8 cellular contexts compared by ENCODE assay signal in genomic region chr3:184335661-184336483, GRCh38. TPM values are rescaled to one million over a fixed set of nuclear protein-coding genes. Genes with fewer than 3 reads are reported as not detected.
DNase-seq lines count a peak whose midpoint lies in the region; ATAC-seq lines count a peak whose summit lies in the region.

No MANE protein-coding gene starts in this region.

- peak overlapping the region; percentile 87 for H3K27ac ChIP-seq in temporal lobe (ENCODE audit: low read depth, low read length)

- H3K27ac Mint-ChIP-seq in activated naive CD4-positive, alpha-beta T cell treated with anti-CD3 and anti-CD28 coated beads, Interleukin-2, amount 10 ng/mL, durations not matched to agents 7 days and 5 days = peak overlapping the region; percentile 89

- peak; percentile 71 for ATAC-seq in GM21526 (IDR thresholded peaks at IDR 0.05; ENCODE audit: low FRiP score, unreplicated experiment)

- peaks cover 42% of the 10 kb centered on the region for H3K4me1 Mint-ChIP-seq in activated naive CD4-positive, alpha-beta T cell treated with anti-CD3 and anti-CD28 coated beads, Interleukin-2, amount 10 ng/mL, durations not matched to agents 7 days and 5 days

- no peaks in the 10 kb centered on the region for H3K9me3 Mint-ChIP-seq in activated naive CD4-positive, alpha-beta T cell treated with anti-CD3 and anti-CD28 coated beads, Interleukin-2, amount 10 ng/mL, durations not matched to agents 7 days and 5 days

- CTCF ChIA-PET in activated naive CD4-positive, alpha-beta T cell treated with anti-CD3 and anti-CD28 coated beads, Interleukin-2, amount 10 ng/mL, durations not matched to agents 7 days and 5 days (lab: Charles Lee) = no interaction called here

- H3K4me3 Mint-ChIP-seq in activated naive CD4-positive, alpha-beta T cell treated with anti-CD3 and anti-CD28 coated beads, Interleukin-2, amount 10 ng/mL, durations not matched to agents 7 days and 5 days = peak overlapping the region; percentile 83

- peaks cover 10% of the 10 kb centered on the region for H3K27me3 Mint-ChIP-seq in activated naive CD4-positive, alpha-beta T cell treated with anti-CD3 and anti-CD28 coated beads, Interleukin-2, amount 10 ng/mL, durations not matched to agents 7 days and 5 days

- H3K36me3 Mint-ChIP-seq in activated naive CD4-positive, alpha-beta T cell treated with anti-CD3 and anti-CD28 coated beads, Interleukin-2, amount 10 ng/mL, durations not matched to agents 7 days and 5 days = peaks cover 32% of the 10 kb centered on the region

- DNase-seq in D341Med (ENCODE audit: low spot score) (peak; percentile 94), LHCN-M2 (ENCODE audit: low read depth) (peak; percentile 59), SK-N-DZ (ENCODE audit: low spot score) (peak; percentile 83), glomerular visceral epithelial cell (ENCODE audit: extremely low spot score) (peak; percentile 67), occipital lobe (lab: John Stamatoyannopoulos, UW) (peak; percentile 79)
- DNase-seq in activated naive CD4-positive, alpha-beta T cell treated with anti-CD3 and anti-CD28 coated beads, Interleukin-2, amount 10 ng/mL, durations not matched to agents 7 days and 5 days = peak; percentile 90

RNA-seq across cellular contexts. Expression of gene FAM131A, which starts 1.5 kb away (rescaled TPM):
- total RNA-seq in LHCN-M2 (2014; rRNA removed) (7.1 and 7.6 TPM in 2 replicates), occipital lobe (61.6 TPM), temporal lobe (40.1 TPM)
- polyA plus RNA-seq in LHCN-M2 (2012) = 4.5 TPM
- polyA plus RNA-seq in SK-N-DZ (2014; cell fraction: cytosol; rRNA removed) = 39.7 and 60.4 TPM in 2 replicates
- polyA plus RNA-seq in SK-N-DZ (2014; cell fraction: nucleus; rRNA removed) = 45.1 and 58.4 TPM in 2 replicates

RNA-seq across cellular contexts. Expression of gene EIF4G1, which starts 21.5 kb away (rescaled TPM):
- total RNA-seq in LHCN-M2 (2014; rRNA removed) = 302 and 321 TPM in 2 replicates
- polyA plus RNA-seq in LHCN-M2 (2012) = 221 TPM
- polyA plus RNA-seq in SK-N-DZ (2014; cell fraction: cytosol; rRNA removed) = 257 and 261 TPM in 2 replicates
- polyA plus RNA-seq in SK-N-DZ (2014; cell fraction: nucleus; rRNA removed) = 213 and 251 TPM in 2 replicates
- 77.8 TPM for total RNA-seq in occipital lobe
- total RNA-seq in temporal lobe = 107 TPM

RNA-seq across cellular contexts. Expression of gene CLCN2, which starts 25.5 kb away (rescaled TPM):
- total RNA-seq in LHCN-M2 (2014; rRNA removed) (4.4 and 5.9 TPM in 2 replicates), occipital lobe (8.4 TPM), temporal lobe (6.1 TPM)
- 1.5 TPM for polyA plus RNA-seq in LHCN-M2 (2012)
- 10.6 and 18.8 TPM in 2 replicates for polyA plus RNA-seq in SK-N-DZ (2014; cell fraction: cytosol; rRNA removed)
- polyA plus RNA-seq in SK-N-DZ (2014; cell fraction: nucleus; rRNA removed) = 85.0 and 92.0 TPM in 2 replicates

RNA-seq across cellular contexts. Expression of gene POLR2H, which starts 25.6 kb away (rescaled TPM):
- total RNA-seq in LHCN-M2 (2014; rRNA removed) (106 and 116 TPM in 2 replicates), occipital lobe (27.6 TPM), temporal lobe (27.3 TPM)
- 70.7 TPM for polyA plus RNA-seq in LHCN-M2 (2012)
- polyA plus RNA-seq in SK-N-DZ (2014; cell fraction: cytosol; rRNA removed) = 212 and 257 TPM in 2 replicates
- 178 and 207 TPM in 2 replicates for polyA plus RNA-seq in SK-N-DZ (2014; cell fraction: nucleus; rRNA removed)

RNA-seq across cellular contexts. Expression of gene PSMD2, which starts 36.8 kb away (rescaled TPM):
- total RNA-seq in LHCN-M2 (2014; rRNA removed) = 623 and 688 TPM in 2 replicates
- 515 TPM for polyA plus RNA-seq in LHCN-M2 (2012)
- polyA plus RNA-seq in SK-N-DZ (2014; cell fraction: cytosol; rRNA removed) = 309 and 324 TPM in 2 replicates
- 291 and 316 TPM in 2 replicates for polyA plus RNA-seq in SK-N-DZ (2014; cell fraction: nucleus; rRNA removed)
- 244 TPM for total RNA-seq in occipital lobe
- 207 TPM for total RNA-seq in temporal lobe

Comparison
In these comparisons a context has a peak if more than half of its experiments do, and no peak if none do; other contexts are left out.
1. Peak in every context shown above with its lines: DNase-seq, ATAC-seq and H3K27ac ChIP-seq.